In the genomic region with DNA sequence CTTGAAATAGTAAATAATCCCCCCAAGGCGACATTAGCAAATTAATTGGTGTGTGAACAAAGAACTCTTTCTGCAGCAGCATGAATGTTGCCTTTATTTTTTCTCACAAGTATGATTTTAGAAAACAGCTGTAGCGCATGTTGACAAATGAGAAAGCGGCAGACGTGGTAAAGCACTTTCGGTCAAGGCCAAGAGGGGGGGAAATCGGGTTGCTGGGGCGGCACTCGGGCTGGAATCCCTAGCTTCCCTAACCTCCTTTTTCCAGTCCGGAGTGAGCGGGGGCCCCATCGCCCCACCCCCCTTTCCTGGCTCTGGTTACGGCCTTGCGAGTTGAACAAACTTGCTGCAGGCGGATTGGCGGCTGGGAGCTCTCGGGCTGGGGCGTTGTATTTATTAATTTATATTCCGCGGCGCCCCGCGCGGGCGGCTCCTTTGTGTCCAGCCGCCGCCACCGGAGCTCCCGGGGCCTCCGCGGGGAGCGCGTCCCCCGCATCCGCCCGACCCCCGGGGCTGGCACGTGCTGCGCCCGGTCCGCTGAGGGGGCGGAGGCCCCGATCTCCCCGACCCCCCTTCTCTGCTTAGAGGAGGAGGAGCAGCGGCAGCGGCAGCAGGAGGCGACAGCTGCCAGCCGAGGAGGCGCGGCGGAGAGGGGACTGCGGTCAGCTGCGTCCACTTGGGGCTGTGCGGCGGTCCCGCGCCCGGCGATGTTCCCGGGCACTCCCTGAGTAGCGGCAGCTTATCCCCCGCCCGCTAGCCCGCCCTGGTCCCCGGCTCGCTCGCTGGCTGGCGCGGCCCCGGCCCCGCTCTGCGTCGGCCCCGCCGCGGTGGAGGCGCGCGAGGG, we compare ENCODE assay signal across 1 cellular context.
TF ChIP-seq lines count a peak whose summit lies in the region.

A gene with protein sequence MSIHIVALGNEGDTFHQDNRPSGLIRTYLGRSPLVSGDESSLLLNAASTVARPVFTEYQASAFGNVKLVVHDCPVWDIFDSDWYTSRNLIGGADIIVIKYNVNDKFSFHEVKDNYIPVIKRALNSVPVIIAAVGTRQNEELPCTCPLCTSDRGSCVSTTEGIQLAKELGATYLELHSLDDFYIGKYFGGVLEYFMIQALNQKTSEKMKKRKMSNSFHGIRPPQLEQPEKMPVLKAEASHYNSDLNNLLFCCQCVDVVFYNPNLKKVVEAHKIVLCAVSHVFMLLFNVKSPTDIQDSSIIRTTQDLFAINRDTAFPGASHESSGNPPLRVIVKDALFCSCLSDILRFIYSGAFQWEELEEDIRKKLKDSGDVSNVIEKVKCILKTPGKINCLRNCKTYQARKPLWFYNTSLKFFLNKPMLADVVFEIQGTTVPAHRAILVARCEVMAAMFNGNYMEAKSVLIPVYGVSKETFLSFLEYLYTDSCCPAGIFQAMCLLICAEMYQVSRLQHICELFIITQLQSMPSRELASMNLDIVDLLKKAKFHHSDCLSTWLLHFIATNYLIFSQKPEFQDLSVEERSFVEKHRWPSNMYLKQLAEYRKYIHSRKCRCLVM (plus strand): TSS at position 607 of the 841 bp plus-strand sequence. CDS start 347 bp downstream, outside the sequence.

TF ChIP-seq in K562, 482 proteins besides CTCF, POLR2A, EP300 and RAD21 (continued from another document and continues in another):
- TF ChIP-seq, protein P1, sequence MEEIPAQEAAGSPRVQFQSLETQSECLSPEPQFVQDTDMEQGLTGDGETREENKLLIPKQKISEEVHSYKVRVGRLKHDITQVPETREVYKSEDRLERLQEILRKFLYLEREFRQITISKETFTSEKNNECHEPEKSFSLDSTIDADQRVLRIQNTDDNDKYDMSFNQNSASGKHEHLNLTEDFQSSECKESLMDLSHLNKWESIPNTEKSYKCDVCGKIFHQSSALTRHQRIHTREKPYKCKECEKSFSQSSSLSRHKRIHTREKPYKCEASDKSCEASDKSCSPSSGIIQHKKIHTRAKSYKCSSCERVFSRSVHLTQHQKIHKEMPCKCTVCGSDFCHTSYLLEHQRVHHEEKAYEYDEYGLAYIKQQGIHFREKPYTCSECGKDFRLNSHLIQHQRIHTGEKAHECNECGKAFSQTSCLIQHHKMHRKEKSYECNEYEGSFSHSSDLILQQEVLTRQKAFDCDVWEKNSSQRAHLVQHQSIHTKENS (CRISPR knock-in tag; IDR thresholded peaks at IDR 0.05): no peak
- no peak for TF ChIP-seq ZNF644 (tag; IDR thresholded peaks at IDR 0.05; ENCODE audit: low read depth)
- TF ChIP-seq, protein P2, sequence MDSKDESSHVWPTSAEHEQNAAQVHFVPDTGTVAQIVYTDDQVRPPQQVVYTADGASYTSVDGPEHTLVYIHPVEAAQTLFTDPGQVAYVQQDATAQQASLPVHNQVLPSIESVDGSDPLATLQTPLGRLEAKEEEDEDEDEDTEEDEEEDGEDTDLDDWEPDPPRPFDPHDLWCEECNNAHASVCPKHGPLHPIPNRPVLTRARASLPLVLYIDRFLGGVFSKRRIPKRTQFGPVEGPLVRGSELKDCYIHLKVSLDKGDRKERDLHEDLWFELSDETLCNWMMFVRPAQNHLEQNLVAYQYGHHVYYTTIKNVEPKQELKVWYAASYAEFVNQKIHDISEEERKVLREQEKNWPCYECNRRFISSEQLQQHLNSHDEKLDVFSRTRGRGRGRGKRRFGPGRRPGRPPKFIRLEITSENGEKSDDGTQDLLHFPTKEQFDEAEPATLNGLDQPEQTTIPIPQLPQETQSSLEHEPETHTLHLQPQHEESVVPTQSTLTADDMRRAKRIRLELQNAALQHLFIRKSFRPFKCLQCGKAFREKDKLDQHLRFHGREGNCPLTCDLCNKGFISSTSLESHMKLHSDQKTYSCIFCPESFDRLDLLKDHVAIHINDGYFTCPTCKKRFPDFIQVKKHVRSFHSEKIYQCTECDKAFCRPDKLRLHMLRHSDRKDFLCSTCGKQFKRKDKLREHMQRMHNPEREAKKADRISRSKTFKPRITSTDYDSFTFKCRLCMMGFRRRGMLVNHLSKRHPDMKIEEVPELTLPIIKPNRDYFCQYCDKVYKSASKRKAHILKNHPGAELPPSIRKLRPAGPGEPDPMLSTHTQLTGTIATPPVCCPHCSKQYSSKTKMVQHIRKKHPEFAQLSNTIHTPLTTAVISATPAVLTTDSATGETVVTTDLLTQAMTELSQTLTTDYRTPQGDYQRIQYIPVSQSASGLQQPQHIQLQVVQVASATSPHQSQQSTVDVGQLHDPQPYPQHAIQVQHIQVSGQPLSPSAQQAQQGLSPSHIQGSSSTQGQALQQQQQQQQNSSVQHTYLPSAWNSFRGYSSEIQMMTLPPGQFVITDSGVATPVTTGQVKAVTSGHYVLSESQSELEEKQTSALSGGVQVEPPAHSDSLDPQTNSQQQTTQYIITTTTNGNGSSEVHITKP (IDR thresholded peaks at IDR 0.05; ENCODE audit: partially characterized antibody): peak; percentile 82
- TF ChIP-seq, protein P3, sequence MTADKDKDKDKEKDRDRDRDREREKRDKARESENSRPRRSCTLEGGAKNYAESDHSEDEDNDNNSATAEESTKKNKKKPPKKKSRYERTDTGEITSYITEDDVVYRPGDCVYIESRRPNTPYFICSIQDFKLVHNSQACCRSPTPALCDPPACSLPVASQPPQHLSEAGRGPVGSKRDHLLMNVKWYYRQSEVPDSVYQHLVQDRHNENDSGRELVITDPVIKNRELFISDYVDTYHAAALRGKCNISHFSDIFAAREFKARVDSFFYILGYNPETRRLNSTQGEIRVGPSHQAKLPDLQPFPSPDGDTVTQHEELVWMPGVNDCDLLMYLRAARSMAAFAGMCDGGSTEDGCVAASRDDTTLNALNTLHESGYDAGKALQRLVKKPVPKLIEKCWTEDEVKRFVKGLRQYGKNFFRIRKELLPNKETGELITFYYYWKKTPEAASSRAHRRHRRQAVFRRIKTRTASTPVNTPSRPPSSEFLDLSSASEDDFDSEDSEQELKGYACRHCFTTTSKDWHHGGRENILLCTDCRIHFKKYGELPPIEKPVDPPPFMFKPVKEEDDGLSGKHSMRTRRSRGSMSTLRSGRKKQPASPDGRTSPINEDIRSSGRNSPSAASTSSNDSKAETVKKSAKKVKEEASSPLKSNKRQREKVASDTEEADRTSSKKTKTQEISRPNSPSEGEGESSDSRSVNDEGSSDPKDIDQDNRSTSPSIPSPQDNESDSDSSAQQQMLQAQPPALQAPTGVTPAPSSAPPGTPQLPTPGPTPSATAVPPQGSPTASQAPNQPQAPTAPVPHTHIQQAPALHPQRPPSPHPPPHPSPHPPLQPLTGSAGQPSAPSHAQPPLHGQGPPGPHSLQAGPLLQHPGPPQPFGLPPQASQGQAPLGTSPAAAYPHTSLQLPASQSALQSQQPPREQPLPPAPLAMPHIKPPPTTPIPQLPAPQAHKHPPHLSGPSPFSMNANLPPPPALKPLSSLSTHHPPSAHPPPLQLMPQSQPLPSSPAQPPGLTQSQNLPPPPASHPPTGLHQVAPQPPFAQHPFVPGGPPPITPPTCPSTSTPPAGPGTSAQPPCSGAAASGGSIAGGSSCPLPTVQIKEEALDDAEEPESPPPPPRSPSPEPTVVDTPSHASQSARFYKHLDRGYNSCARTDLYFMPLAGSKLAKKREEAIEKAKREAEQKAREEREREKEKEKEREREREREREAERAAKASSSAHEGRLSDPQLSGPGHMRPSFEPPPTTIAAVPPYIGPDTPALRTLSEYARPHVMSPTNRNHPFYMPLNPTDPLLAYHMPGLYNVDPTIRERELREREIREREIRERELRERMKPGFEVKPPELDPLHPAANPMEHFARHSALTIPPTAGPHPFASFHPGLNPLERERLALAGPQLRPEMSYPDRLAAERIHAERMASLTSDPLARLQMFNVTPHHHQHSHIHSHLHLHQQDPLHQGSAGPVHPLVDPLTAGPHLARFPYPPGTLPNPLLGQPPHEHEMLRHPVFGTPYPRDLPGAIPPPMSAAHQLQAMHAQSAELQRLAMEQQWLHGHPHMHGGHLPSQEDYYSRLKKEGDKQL (CRISPR knock-in tag; IDR thresholded peaks at IDR 0.05; ENCODE audit: borderline replicate concordance): no peak
- TF ChIP-seq, protein P4, sequence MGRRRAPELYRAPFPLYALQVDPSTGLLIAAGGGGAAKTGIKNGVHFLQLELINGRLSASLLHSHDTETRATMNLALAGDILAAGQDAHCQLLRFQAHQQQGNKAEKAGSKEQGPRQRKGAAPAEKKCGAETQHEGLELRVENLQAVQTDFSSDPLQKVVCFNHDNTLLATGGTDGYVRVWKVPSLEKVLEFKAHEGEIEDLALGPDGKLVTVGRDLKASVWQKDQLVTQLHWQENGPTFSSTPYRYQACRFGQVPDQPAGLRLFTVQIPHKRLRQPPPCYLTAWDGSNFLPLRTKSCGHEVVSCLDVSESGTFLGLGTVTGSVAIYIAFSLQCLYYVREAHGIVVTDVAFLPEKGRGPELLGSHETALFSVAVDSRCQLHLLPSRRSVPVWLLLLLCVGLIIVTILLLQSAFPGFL (CRISPR knock-in tag; IDR thresholded peaks at IDR 0.05): no peak
- no peak for TF ChIP-seq HNRNPLL (IDR thresholded peaks at IDR 0.05; ENCODE audit: low read depth, low read length, poor library complexity, severe bottlenecking)
- TF ChIP-seq, protein P5, sequence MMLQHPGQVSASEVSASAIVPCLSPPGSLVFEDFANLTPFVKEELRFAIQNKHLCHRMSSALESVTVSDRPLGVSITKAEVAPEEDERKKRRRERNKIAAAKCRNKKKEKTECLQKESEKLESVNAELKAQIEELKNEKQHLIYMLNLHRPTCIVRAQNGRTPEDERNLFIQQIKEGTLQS (IDR thresholded peaks at IDR 0.05): no peak
- TF ChIP-seq, protein P5 (CRISPR knock-in tag; conservative IDR thresholded peaks at IDR 0.05): no peak
- TF ChIP-seq, protein P6, sequence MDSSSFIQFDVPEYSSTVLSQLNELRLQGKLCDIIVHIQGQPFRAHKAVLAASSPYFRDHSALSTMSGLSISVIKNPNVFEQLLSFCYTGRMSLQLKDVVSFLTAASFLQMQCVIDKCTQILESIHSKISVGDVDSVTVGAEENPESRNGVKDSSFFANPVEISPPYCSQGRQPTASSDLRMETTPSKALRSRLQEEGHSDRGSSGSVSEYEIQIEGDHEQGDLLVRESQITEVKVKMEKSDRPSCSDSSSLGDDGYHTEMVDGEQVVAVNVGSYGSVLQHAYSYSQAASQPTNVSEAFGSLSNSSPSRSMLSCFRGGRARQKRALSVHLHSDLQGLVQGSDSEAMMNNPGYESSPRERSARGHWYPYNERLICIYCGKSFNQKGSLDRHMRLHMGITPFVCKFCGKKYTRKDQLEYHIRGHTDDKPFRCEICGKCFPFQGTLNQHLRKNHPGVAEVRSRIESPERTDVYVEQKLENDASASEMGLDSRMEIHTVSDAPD (CRISPR knock-in tag; IDR thresholded peaks at IDR 0.05): no peak
- TF ChIP-seq, protein P7, sequence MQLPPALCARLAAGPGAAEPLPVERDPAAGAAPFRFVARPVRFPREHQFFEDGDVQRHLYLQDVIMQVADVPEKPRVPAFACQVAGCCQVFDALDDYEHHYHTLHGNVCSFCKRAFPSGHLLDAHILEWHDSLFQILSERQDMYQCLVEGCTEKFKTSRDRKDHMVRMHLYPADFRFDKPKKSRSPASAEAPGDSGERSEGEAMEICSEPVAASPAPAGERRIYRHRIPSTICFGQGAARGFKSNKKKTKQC (CRISPR knock-in tag; IDR thresholded peaks at IDR 0.05): no peak
- TF ChIP-seq, protein P8, sequence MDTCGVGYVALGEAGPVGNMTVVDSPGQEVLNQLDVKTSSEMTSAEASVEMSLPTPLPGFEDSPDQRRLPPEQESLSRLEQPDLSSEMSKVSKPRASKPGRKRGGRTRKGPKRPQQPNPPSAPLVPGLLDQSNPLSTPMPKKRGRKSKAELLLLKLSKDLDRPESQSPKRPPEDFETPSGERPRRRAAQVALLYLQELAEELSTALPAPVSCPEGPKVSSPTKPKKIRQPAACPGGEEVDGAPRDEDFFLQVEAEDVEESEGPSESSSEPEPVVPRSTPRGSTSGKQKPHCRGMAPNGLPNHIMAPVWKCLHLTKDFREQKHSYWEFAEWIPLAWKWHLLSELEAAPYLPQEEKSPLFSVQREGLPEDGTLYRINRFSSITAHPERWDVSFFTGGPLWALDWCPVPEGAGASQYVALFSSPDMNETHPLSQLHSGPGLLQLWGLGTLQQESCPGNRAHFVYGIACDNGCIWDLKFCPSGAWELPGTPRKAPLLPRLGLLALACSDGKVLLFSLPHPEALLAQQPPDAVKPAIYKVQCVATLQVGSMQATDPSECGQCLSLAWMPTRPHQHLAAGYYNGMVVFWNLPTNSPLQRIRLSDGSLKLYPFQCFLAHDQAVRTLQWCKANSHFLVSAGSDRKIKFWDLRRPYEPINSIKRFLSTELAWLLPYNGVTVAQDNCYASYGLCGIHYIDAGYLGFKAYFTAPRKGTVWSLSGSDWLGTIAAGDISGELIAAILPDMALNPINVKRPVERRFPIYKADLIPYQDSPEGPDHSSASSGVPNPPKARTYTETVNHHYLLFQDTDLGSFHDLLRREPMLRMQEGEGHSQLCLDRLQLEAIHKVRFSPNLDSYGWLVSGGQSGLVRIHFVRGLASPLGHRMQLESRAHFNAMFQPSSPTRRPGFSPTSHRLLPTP (IDR thresholded peaks at IDR 0.05; ENCODE audit: borderline replicate concordance, extremely low read depth, insufficient read length): no peak
- TF ChIP-seq, protein P9, sequence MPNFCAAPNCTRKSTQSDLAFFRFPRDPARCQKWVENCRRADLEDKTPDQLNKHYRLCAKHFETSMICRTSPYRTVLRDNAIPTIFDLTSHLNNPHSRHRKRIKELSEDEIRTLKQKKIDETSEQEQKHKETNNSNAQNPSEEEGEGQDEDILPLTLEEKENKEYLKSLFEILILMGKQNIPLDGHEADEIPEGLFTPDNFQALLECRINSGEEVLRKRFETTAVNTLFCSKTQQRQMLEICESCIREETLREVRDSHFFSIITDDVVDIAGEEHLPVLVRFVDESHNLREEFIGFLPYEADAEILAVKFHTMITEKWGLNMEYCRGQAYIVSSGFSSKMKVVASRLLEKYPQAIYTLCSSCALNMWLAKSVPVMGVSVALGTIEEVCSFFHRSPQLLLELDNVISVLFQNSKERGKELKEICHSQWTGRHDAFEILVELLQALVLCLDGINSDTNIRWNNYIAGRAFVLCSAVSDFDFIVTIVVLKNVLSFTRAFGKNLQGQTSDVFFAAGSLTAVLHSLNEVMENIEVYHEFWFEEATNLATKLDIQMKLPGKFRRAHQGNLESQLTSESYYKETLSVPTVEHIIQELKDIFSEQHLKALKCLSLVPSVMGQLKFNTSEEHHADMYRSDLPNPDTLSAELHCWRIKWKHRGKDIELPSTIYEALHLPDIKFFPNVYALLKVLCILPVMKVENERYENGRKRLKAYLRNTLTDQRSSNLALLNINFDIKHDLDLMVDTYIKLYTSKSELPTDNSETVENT (CRISPR knock-in tag; IDR thresholded peaks at IDR 0.05): no peak
- TF ChIP-seq, protein P10, sequence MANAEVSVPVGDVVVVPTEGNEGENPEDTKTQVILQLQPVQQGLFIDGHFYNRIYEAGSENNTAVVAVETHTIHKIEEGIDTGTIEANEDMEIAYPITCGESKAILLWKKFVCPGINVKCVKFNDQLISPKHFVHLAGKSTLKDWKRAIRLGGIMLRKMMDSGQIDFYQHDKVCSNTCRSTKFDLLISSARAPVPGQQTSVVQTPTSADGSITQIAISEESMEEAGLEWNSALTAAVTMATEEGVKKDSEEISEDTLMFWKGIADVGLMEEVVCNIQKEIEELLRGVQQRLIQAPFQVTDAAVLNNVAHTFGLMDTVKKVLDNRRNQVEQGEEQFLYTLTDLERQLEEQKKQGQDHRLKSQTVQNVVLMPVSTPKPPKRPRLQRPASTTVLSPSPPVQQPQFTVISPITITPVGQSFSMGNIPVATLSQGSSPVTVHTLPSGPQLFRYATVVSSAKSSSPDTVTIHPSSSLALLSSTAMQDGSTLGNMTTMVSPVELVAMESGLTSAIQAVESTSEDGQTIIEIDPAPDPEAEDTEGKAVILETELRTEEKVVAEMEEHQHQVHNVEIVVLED (CRISPR knock-in tag; IDR thresholded peaks at IDR 0.05): 0 out of 2 replicates have a peak, but pooled peaks have one; percentile 33
